8 cellular contexts compared by ENCODE assay signal in the genomic region with DNA sequence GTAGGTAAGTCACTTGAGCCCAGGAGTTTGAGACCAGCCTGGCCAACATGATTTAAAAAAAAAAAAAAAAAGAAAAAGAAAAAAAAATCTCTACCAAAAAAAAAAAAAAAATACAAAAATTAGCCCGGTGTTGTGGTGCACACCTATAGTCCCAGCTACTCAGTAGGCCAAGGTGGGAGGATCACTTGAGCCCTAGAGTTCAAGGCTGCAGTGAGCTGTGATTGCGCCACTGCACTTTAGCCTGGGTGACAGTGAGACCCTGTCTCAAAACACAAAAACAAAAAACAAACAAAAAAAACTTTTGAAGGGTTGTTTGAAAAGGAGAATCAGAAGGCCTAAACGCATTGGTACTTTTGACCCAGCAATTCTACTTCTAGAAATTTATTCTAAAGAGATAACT. TPM values are rescaled to one million over a fixed set of nuclear protein-coding genes. Genes with fewer than 3 reads are reported as not detected.
"Had no signal": no experiment of that assay in that cellular context is flagged by ENCODE, and none has a peak within 500 bp of the region (broad histone marks: within the 10 kb centered on the region; RNA-seq: fewer than 3 reads in every experiment).

No MANE protein-coding gene starts in this region.

- DNase-seq: IMR-90, KBM-7, KG1 had no signal

- FAIRE-seq: HTR-8/SVneo, K562 had no signal

- H3K4me2 ChIP-seq: KMS-11 had no signal

- H3K27ac ChIP-seq: HL-60, KMS-11 had no signal

- H3K9ac ChIP-seq: KMS-11 had no signal

- H3K4me3 ChIP-seq: K562 had no signal

RNA-seq across cellular contexts. Expression of a gene that starts 13.7 kb away (rescaled TPM):
- total RNA-seq: HT-29 had no signal
- polyA plus RNA-seq: K562 had no signal
